ENCODE assay signal across 1 cellular context in the genomic region with DNA sequence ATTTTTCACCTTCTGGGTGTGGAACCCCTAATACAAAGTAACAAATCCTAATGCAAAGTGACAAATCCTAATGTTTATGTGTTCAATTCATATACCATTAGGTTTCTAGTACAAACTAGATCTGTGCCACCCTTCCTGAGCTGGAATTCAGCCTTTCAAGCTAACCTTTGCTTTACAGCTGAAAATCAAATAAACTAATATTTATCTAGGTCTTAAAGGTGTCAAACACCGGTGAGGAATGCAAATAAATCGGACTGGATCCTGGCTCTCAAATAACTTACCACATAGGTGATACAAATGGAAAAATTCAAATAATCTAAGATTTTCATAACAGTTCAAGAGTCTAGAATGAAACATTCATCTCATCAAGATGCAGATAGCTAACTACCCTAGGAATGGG.
A peak's percentile ranks its signal among the peaks of the same experiment; 100 is the strongest.
TF ChIP-seq lines count a peak whose summit lies in the region.

No MANE protein-coding gene starts in this region.

TF ChIP-seq in HepG2, 621 proteins besides CTCF, POLR2A, EP300 and RAD21 (continued from another document and continues in another):
- no peak for TF ChIP-seq ZZZ3 (CRISPR knock-in tag; IDR thresholded peaks at IDR 0.05; ENCODE audit: borderline replicate concordance)
- no peak for TF ChIP-seq ZBTB42 (CRISPR knock-in tag; IDR thresholded peaks at IDR 0.05)
- TF ChIP-seq ZNF160 (CRISPR knock-in tag; IDR thresholded peaks at IDR 0.05), result no peak
- no peak for TF ChIP-seq TOE1 (CRISPR knock-in tag; IDR thresholded peaks at IDR 0.05)
- no peak for TF ChIP-seq SRF (IDR thresholded peaks at IDR 0.05; ENCODE audit: low read depth, low read length)
- TF ChIP-seq, protein P1, sequence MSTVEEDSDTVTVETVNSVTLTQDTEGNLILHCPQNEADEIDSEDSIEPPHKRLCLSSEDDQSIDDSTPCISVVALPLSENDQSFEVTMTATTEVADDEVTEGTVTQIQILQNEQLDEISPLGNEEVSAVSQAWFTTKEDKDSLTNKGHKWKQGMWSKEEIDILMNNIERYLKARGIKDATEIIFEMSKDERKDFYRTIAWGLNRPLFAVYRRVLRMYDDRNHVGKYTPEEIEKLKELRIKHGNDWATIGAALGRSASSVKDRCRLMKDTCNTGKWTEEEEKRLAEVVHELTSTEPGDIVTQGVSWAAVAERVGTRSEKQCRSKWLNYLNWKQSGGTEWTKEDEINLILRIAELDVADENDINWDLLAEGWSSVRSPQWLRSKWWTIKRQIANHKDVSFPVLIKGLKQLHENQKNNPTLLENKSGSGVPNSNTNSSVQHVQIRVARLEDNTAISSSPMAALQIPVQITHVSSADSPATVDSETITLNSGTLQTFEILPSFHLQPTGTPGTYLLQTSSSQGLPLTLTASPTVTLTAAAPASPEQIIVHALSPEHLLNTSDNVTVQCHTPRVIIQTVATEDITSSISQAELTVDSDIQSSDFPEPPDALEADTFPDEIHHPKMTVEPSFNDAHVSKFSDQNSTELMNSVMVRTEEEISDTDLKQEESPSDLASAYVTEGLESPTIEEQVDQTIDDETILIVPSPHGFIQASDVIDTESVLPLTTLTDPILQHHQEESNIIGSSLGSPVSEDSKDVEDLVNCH (CRISPR knock-in tag; IDR thresholded peaks at IDR 0.05), result no peak
- no peak for TF ChIP-seq TCF7L2 (IDR thresholded peaks at IDR 0.05; ENCODE audit: low read depth, low read length)
- no peak for TF ChIP-seq TAF1 (CRISPR knock-in tag; IDR thresholded peaks at IDR 0.05)
- TF ChIP-seq, protein P2, sequence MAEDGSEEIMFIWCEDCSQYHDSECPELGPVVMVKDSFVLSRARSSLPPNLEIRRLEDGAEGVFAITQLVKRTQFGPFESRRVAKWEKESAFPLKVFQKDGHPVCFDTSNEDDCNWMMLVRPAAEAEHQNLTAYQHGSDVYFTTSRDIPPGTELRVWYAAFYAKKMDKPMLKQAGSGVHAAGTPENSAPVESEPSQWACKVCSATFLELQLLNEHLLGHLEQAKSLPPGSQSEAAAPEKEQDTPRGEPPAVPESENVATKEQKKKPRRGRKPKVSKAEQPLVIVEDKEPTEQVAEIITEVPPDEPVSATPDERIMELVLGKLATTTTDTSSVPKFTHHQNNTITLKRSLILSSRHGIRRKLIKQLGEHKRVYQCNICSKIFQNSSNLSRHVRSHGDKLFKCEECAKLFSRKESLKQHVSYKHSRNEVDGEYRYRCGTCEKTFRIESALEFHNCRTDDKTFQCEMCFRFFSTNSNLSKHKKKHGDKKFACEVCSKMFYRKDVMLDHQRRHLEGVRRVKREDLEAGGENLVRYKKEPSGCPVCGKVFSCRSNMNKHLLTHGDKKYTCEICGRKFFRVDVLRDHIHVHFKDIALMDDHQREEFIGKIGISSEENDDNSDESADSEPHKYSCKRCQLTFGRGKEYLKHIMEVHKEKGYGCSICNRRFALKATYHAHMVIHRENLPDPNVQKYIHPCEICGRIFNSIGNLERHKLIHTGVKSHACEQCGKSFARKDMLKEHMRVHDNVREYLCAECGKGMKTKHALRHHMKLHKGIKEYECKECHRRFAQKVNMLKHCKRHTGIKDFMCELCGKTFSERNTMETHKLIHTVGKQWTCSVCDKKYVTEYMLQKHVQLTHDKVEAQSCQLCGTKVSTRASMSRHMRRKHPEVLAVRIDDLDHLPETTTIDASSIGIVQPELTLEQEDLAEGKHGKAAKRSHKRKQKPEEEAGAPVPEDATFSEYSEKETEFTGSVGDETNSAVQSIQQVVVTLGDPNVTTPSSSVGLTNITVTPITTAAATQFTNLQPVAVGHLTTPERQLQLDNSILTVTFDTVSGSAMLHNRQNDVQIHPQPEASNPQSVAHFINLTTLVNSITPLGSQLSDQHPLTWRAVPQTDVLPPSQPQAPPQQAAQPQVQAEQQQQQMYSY (CRISPR knock-in tag; IDR thresholded peaks at IDR 0.05), result peak; percentile 94
- no peak for TF ChIP-seq ZNF570 (CRISPR knock-in tag; IDR thresholded peaks at IDR 0.05; ENCODE audit: borderline replicate concordance)
- no peak for TF ChIP-seq RFX5 (IDR thresholded peaks at IDR 0.05; ENCODE audit: low read depth, low read length)
- TF ChIP-seq, protein P3, sequence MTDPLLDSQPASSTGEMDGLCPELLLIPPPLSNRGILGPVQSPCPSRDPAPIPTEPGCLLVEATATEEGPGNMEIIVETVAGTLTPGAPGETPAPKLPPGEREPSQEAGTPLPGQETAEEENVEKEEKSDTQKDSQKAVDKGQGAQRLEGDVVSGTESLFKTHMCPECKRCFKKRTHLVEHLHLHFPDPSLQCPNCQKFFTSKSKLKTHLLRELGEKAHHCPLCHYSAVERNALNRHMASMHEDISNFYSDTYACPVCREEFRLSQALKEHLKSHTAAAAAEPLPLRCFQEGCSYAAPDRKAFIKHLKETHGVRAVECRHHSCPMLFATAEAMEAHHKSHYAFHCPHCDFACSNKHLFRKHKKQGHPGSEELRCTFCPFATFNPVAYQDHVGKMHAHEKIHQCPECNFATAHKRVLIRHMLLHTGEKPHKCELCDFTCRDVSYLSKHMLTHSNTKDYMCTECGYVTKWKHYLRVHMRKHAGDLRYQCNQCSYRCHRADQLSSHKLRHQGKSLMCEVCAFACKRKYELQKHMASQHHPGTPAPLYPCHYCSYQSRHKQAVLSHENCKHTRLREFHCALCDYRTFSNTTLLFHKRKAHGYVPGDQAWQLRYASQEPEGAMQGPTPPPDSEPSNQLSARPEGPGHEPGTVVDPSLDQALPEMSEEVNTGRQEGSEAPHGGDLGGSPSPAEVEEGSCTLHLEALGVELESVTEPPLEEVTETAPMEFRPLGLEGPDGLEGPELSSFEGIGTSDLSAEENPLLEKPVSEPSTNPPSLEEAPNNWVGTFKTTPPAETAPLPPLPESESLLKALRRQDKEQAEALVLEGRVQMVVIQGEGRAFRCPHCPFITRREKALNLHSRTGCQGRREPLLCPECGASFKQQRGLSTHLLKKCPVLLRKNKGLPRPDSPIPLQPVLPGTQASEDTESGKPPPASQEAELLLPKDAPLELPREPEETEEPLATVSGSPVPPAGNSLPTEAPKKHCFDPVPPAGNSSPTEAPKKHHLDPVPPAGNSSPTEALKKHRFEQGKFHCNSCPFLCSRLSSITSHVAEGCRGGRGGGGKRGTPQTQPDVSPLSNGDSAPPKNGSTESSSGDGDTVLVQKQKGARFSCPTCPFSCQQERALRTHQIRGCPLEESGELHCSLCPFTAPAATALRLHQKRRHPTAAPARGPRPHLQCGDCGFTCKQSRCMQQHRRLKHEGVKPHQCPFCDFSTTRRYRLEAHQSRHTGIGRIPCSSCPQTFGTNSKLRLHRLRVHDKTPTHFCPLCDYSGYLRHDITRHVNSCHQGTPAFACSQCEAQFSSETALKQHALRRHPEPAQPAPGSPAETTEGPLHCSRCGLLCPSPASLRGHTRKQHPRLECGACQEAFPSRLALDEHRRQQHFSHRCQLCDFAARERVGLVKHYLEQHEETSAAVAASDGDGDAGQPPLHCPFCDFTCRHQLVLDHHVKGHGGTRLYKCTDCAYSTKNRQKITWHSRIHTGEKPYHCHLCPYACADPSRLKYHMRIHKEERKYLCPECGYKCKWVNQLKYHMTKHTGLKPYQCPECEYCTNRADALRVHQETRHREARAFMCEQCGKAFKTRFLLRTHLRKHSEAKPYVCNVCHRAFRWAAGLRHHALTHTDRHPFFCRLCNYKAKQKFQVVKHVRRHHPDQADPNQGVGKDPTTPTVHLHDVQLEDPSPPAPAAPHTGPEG (CRISPR knock-in tag; IDR thresholded peaks at IDR 0.05), result no peak
- no peak for TF ChIP-seq ZSCAN12 (CRISPR knock-in tag; IDR thresholded peaks at IDR 0.05)
- no peak for TF ChIP-seq PCBP1 (IDR thresholded peaks at IDR 0.05; ENCODE audit: borderline replicate concordance, low read depth, low read length)
- TF ChIP-seq ZSCAN20 (CRISPR knock-in tag; IDR thresholded peaks at IDR 0.05; ENCODE audit: borderline replicate concordance), result no peak
- TF ChIP-seq, protein P4, sequence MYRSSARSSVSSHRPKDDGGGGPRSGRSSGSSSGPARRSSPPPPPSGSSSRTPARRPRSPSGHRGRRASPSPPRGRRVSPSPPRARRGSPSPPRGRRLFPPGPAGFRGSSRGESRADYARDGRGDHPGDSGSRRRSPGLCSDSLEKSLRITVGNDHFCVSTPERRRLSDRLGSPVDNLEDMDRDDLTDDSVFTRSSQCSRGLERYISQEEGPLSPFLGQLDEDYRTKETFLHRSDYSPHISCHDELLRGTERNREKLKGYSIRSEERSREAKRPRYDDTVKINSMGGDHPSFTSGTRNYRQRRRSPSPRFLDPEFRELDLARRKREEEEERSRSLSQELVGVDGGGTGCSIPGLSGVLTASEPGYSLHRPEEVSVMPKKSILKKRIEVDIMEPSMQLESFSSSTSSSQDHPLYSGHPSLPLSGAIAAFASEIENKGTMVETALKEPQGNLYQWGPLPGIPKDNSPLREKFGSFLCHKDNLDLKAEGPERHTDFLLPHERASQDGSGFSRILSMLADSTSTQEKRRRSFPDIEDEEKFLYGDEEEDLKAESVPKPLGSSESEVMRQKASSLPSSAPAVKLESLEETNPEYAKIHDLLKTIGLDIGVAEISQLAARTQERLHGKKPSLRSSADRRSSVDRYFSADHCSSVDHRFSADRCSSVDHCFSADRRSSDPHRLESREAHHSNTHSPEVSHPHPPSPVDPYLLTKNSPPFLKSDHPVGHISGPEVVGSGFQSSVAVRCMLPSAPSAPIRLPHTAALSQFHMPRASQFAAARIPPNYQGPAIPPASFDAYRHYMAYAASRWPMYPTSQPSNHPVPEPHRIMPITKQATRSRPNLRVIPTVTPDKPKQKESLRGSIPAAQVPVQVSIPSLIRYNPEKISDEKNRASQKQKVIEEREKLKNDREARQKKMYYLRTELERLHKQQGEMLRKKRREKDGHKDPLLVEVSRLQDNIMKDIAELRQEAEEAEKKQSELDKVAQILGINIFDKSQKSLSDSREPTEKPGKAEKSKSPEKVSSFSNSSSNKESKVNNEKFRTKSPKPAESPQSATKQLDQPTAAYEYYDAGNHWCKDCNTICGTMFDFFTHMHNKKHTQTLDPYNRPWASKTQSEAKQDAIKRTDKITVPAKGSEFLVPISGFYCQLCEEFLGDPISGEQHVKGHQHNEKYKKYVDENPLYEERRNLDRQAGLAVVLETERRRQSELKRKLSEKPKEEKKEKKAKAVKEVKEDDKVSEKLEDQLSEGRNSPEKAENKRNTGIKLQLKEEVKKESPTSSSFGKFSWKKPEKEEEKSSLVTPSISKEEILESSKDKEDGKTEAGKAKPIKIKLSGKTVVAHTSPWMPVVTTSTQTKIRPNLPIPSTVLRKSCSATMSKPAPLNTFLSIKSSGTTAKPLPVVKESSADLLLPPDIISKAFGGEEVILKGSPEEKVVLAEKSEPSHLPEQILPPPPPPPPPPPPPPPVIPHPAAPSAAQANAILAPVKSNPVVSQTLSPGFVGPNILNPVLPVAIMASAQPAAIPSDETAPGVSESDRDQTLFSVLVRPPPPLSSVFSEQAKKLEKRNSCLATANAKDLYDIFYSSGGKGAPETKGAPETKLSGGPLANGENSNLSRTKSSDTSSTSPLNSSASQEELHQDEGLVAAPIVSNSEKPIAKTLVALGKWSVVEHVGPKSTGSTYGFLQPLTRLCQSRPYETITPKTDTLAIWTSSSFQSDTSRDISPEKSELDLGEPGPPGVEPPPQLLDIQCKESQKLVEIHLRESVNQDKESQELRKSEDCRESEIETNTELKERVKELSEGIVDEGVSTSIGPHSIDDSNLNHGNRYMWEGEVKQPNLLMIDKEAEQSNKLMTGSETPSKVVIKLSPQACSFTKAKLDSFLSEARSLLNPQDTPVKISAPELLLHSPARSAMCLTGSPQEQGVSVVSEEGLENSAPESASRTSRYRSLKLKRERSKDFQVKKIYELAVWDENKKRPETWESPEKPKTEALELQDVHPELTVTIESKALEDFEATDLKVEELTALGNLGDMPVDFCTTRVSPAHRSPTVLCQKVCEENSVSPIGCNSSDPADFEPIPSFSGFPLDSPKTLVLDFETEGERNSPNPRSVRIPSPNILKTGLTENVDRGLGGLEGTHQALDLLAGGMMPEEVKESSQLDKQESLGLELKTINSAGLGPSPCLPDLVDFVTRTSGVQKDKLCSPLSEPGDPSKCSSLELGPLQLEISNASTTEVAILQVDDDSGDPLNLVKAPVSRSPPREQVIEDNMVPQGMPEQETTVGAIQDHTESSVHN (CRISPR knock-in tag; IDR thresholded peaks at IDR 0.05), result no peak
- no peak for TF ChIP-seq ZNF652 (CRISPR knock-in tag; IDR thresholded peaks at IDR 0.05; ENCODE audit: borderline replicate concordance, low read depth)
- TF ChIP-seq ARNTL (CRISPR knock-in tag; IDR thresholded peaks at IDR 0.05), result no peak
- peak; percentile 50; the same call in 1 of the 2 replicates for TF ChIP-seq REPIN1 (CRISPR knock-in tag; IDR thresholded peaks at IDR 0.05; ENCODE audit: borderline replicate concordance, low read depth)
- no peak for TF ChIP-seq ZFP82 (CRISPR knock-in tag; IDR thresholded peaks at IDR 0.05; ENCODE audit: borderline replicate concordance)
- no peak for TF ChIP-seq ZKSCAN1 (IDR thresholded peaks at IDR 0.05; ENCODE audit: low read length)
- TF ChIP-seq, protein P5, sequence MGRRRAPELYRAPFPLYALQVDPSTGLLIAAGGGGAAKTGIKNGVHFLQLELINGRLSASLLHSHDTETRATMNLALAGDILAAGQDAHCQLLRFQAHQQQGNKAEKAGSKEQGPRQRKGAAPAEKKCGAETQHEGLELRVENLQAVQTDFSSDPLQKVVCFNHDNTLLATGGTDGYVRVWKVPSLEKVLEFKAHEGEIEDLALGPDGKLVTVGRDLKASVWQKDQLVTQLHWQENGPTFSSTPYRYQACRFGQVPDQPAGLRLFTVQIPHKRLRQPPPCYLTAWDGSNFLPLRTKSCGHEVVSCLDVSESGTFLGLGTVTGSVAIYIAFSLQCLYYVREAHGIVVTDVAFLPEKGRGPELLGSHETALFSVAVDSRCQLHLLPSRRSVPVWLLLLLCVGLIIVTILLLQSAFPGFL (CRISPR knock-in tag; IDR thresholded peaks at IDR 0.05), result no peak
- no peak for TF ChIP-seq JUNB (CRISPR knock-in tag; IDR thresholded peaks at IDR 0.05; ENCODE audit: borderline replicate concordance)
- no peak for TF ChIP-seq ZIK1 (CRISPR knock-in tag; IDR thresholded peaks at IDR 0.05; ENCODE audit: borderline replicate concordance, low read depth)
- TF ChIP-seq, protein P6, sequence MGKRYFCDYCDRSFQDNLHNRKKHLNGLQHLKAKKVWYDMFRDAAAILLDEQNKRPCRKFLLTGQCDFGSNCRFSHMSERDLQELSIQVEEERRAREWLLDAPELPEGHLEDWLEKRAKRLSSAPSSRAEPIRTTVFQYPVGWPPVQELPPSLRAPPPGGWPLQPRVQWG (CRISPR knock-in tag; IDR thresholded peaks at IDR 0.05; ENCODE audit: borderline replicate concordance, low read depth), result no peak
- TF ChIP-seq, protein P7, sequence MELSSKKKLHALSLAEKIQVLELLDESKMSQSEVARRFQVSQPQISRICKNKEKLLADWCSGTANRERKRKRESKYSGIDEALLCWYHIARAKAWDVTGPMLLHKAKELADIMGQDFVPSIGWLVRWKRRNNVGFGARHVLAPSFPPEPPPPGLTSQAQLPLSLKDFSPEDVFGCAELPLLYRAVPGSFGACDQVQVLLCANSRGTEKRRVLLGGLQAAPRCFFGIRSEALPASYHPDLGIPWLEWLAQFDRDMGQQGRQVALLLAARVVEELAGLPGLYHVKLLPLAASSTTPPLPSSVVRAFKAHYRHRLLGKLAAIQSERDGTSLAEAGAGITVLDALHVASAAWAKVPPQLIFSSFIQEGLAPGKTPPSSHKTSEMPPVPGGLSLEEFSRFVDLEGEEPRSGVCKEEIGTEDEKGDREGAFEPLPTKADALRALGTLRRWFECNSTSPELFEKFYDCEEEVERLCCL (CRISPR knock-in tag; IDR thresholded peaks at IDR 0.05; ENCODE audit: borderline replicate concordance), result no peak
- TF ChIP-seq MEIS1 (CRISPR knock-in tag; IDR thresholded peaks at IDR 0.05; ENCODE audit: borderline replicate concordance), result no peak
- no peak for TF ChIP-seq FOXO4 (CRISPR knock-in tag; conservative IDR thresholded peaks at IDR 0.05)
